2 cellular contexts compared by ENCODE assay signal in the genomic region with DNA sequence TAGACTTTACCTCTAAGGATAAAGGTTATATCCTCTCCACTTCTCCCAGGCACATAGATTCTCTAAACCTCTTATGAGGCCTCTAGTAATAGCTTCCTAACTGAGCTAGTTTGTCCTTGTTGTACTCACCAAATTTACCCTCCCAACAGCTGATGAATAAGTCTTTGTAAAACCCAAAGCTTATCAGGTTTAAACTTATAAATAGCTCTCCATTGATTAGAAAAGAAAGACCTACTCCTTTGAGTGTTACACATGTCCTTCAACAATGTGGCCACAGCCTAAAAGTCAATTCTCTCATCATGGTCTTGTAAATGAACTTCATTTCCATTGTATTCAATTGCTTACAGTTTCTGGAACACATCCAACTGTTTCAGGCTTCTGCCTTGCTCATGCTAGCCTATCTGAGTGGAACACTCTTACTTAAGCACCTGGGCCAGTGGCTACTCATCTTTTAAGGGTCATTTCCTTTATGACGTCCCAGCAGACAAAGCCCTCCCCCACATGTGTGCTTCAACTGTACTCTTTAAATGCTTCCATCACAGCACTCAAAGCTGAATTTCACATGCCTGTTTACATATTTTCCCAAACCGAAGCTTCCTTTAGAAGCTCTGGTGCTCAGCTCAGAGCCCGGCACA.
TF ChIP-seq lines count a peak whose summit lies in the region.

No MANE protein-coding gene starts in this region.

TF ChIP-seq in GM23338, 12 proteins besides CTCF, POLR2A, EP300 and RAD21:
- TF ChIP-seq CREB1 (CRISPR knock-in tag; IDR thresholded peaks at IDR 0.05; ENCODE audit: low read depth) (0 out of 2 replicates have a peak, but pooled peaks have one; percentile 22), ZNF114 (CRISPR knock-in tag; IDR thresholded peaks at IDR 0.05) (no peak)

TF ChIP-seq in H1, 55 proteins besides CTCF, POLR2A, EP300 and RAD21:
- TF ChIP-seq ASH2L (IDR thresholded peaks at IDR 0.05; ENCODE audit: low read length) (no peak), NRF1 (IDR thresholded peaks at IDR 0.05; ENCODE audit: low read depth, low read length) (no peak)
TF ChIP-seq in H1: peak in this region for 0.
